In genomic region chr2:65390134-65390533, GRCh38 we compare ENCODE assay signal across 9 cellular contexts. TPM values are rescaled to one million over a fixed set of nuclear protein-coding genes. Genes with fewer than 3 reads are reported as not detected.
DNase-seq lines count a peak whose midpoint lies in the region; ATAC-seq lines count a peak whose summit lies in the region.
"Had no signal": no experiment of that assay in that cellular context is flagged by ENCODE, and none has a peak within 500 bp of the region (broad histone marks: within the 10 kb centered on the region; RNA-seq: fewer than 3 reads in every experiment).

No MANE protein-coding gene starts in this region.

- no peaks in the 10 kb centered on the region for H3K9me3 Mint-ChIP-seq in naive B cell

- peak; percentile 79 for DNase-seq in naive B cell
- DNase-seq in DMS79 (lab: John Stamatoyannopoulos, UW): no peak
- no peak for DNase-seq in SIG-M5 treated with dmso at 0.1 percent for 504 hours (lab: John Stamatoyannopoulos, UW; ENCODE audit: unreplicated experiment)
- DNase-seq in pons (ENCODE audit: low spot score): no peak
- DNase-seq in NK-92 (lab: John Stamatoyannopoulos, UW; ENCODE audit: unreplicated experiment): no peak
- DNase-seq: activated CD8-positive, alpha-beta memory T cell treated with anti-CD3 and anti-CD28 coated beads for 24 hours had no signal

- H3K4me3 Mint-ChIP-seq in naive B cell: peak overlapping the region; percentile 12 to 92 (median 89)

- ATAC-seq in GM18868 (IDR thresholded peaks at IDR 0.05; ENCODE audit: unreplicated experiment) (peak; percentile 58), GM21576 (IDR thresholded peaks at IDR 0.05; ENCODE audit: unreplicated experiment) (peak; percentile 74), HG03565 (IDR thresholded peaks at IDR 0.05; ENCODE audit: unreplicated experiment) (peak; percentile 56), naive B cell (ENCODE audit: low read depth in 2 of 2) (peak; percentile 94 to 95)

- no peaks in the 10 kb centered on the region for H3K36me3 Mint-ChIP-seq in naive B cell

- H3K4me1 Mint-ChIP-seq in naive B cell: peaks cover 37 to 65% (median 64%) of the 10 kb centered on the region in 3 donors

- peaks cover 0 to 2% (median 0%) of the 10 kb centered on the region in 3 donors for H3K27me3 Mint-ChIP-seq in naive B cell

- H3K27ac Mint-ChIP-seq in naive B cell: peak overlapping the region; percentile 75 to 99 (median 96)

RNA-seq across cellular contexts. Expression of gene SPRED2, which starts 42.3 kb away (rescaled TPM):
- 1 to 10 TPM in 3 of 6 donors, under 1 TPM in 2, not detected in 1; 0.16 to 2.4 (median 1.5) TPM for polyA plus RNA-seq in naive B cell (ENCODE audit: low read depth in 6 of 6)
